ENCODE assay signal across 8 cellular contexts in genomic region chr3:129313415-129313982, GRCh38. TPM values are rescaled to one million over a fixed set of nuclear protein-coding genes. Genes with fewer than 3 reads are reported as not detected.
DNase-seq lines count a peak whose midpoint lies in the region; ATAC-seq and TF ChIP-seq lines count a peak whose summit lies in the region.

No MANE protein-coding gene starts in this region.

- POLR2A ChIA-PET in PC-3 (lab: Charles Lee; ENCODE audit: unreplicated experiment), result no interaction called here

- no peaks in the 10 kb centered on the region for H3K36me3 ChIP-seq in PC-3 (ENCODE audit: low read depth, low read length)

- ATAC-seq in PC-3 (no peak), HG03108 (IDR thresholded peaks at IDR 0.05; ENCODE audit: unreplicated experiment) (no peak), HG03432 (IDR thresholded peaks at IDR 0.05; ENCODE audit: unreplicated experiment) (no peak)

- no peaks in the 10 kb centered on the region for H3K27me3 ChIP-seq in PC-3 (ENCODE audit: low read length)

- H2AFZ ChIP-seq in PC-3 (ENCODE audit: low read length), result no peak overlapping the region

- H3K9me3 ChIP-seq in PC-3 (ENCODE audit: low read length), result no peaks in the 10 kb centered on the region

- H3K27ac ChIP-seq in PC-3 (ENCODE audit: low read length) (no peak overlapping the region), epithelial cell of prostate (peak overlapping the region; percentile 48), skin epidermis (peak overlapping the region in 11 of 21 experiments; percentile 0 to 99 (median 89))

- H3K9me2 ChIP-seq in PC-3 (replicated peaks; ENCODE audit: low read length), result no peaks in the 10 kb centered on the region

- peaks cover 5% of the 10 kb centered on the region for H3F3A ChIP-seq in PC-3 (ENCODE audit: low read length, unreplicated experiment)

- H3K4me2 ChIP-seq in PC-3 (ENCODE audit: low read length), result no peak overlapping the region

- H3K9ac ChIP-seq in PC-3 (ENCODE audit: low read length), result no peak overlapping the region

- intact Hi-C loops in PC-3 (cut with micrococcal nuclease), result loop anchor here (5.0 kb wide), 1 partner anchor 36 kb away; the partner anchor contains the start of gene HMCES

- peaks cover 8% of the 10 kb centered on the region for H3K79me2 ChIP-seq in PC-3 (ENCODE audit: low read length)

- 0 out of 2 replicates have a peak, but pooled peaks cover 3% of the 10 kb centered on the region for H4K20me1 ChIP-seq in PC-3 (ENCODE audit: low read length)

- H3K4me3 ChIP-seq in PC-3 (ENCODE audit: low read length), result no peak overlapping the region
- H3K4me3 ChIP-seq in skin epidermis, result peak overlapping the region in 2 of 7 experiments; percentile 71 to 87

- peaks cover 10% of the 10 kb centered on the region for H3K4me1 ChIP-seq in PC-3 (ENCODE audit: insufficient read depth, low read length)

- BruUV-seq in PC-3 (replicated peaks; lab: Mats Ljungman, UMichigan), result no TSS peak

- TF ChIP-seq CTCF in PC-3 (conservative IDR thresholded peaks at IDR 0.05; ENCODE audit: low read depth, low read length), result no peak

- CTCF ChIA-PET in PC-3 (lab: Charles Lee), result no interaction called here

- DNase-seq in NCI-H146 (lab: John Stamatoyannopoulos, UW) (peak; percentile 39), NCI-H146 treated with DMSO at 0.1 percent for 48 hours (lab: John Stamatoyannopoulos, UW; ENCODE audit: unreplicated experiment) (no peak), PC-3 (peak; percentile 7), epithelial cell of prostate (ENCODE audit: low read depth, low spot score) (no peak), inferior parietal cortex (ENCODE audit: extremely low spot score) (no peak)

RNA-seq across cellular contexts. Expression of gene HMCES, which starts 34.8 kb away (rescaled TPM):
- 28.8 and 34.3 TPM in 2 replicates for total RNA-seq in PC-3 (2014; rRNA removed)

Comparison
In these comparisons a context has a peak if more than half of its experiments do, and no peak if none do; other contexts are left out.
1. DNase-seq: peak in NCI-H146 (single experiment) and PC-3 (single experiment); none in NCI-H146 treated with DMSO at 0.1 percent for 48 hours (single experiment), epithelial cell of prostate (single experiment) and inferior parietal cortex (single experiment).